Comparison of ENCODE assay signal across 8 cellular contexts in the genomic region with DNA sequence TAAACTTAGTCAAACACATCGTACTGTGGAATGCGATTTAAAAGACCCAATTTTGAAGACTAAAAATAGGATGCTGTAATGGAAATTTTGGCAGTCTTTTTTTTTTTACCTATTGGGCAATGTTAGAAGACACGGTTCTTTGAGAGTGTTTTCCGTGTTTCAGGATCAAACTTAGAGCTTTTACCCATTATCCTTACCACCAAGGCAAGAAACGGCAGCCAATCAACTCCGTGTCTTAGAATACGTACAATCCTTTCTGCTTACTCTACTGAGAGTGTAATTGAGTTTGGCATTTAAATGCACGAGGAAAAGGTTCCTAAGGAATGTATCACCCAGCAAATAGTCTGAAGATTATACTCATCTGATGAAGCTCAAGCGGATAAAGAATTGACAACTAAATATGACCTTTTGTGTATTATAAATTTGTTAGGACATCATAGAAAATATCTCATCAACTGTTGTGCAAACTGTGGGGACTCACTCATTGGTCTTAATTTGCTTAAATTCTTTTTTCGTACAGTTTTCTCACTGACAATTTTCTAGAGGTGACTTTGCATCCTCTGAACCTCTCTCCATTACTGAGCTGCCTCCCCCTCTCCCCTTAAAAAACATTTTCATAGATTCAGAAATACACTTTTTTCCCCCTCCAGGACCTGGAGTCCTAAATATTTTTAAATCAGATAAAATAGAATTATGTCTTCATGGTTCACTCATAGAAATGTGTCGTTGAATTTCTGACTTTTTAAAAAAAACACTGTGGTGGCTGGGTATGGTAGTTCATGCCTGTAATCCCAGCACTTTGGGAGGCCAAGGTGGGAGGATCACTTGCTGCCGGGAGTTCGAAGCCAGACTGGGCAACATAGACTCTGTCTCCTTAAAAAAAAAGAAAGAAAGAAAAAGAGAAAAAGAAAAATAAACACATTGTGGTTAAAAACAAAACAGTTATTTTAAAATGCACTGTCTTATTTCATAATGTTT. TPM values are rescaled to one million over a fixed set of nuclear protein-coding genes. Genes with fewer than 3 reads are reported as not detected.
DNase-seq lines count a peak whose midpoint lies in the region; ATAC-seq and TF ChIP-seq lines count a peak whose summit lies in the region.

No MANE protein-coding gene starts in this region.

- ATAC-seq in effector memory CD8-positive, alpha-beta T cell (replicated peaks): no peak

- peaks cover 24% of the 10 kb centered on the region for H3K36me3 Mint-ChIP-seq in effector memory CD8-positive, alpha-beta T cell (ENCODE audit: insufficient read depth)
- peaks cover 6% of the 10 kb centered on the region for H3K36me3 Mint-ChIP-seq in nephron progenitor cell (ENCODE audit: low read depth)

- DNase-seq in ACHN (peak; percentile 74), SK-MEL-5 (ENCODE audit: low read depth, low spot score) (peak; percentile 61), nephron progenitor cell (no peak), NCI-H128 (lab: John Stamatoyannopoulos, UW; ENCODE audit: unreplicated experiment) (no peak), NCI-H1105 (lab: John Stamatoyannopoulos, UW) (no peak)
- no peak for DNase-seq in effector memory CD8-positive, alpha-beta T cell
- no peak for DNase-seq in stimulated activated CD4-positive, alpha-beta T cell treated with anti-CD3 and anti-CD28 coated beads, Interleukin-1b, Interleukin-23, amount 100 ng/mL, for 48 hours

- H3K9me3 Mint-ChIP-seq in effector memory CD8-positive, alpha-beta T cell: no peaks in the 10 kb centered on the region
- H3K9me3 Mint-ChIP-seq in nephron progenitor cell: no peaks in the 10 kb centered on the region

- peak overlapping the region; percentile 94 to 97 for H3K27ac Mint-ChIP-seq in effector memory CD8-positive, alpha-beta T cell
- H3K27ac Mint-ChIP-seq in nephron progenitor cell: no peak overlapping the region

- peaks cover 29 to 38% of the 10 kb centered on the region in 2 donors for H3K4me1 Mint-ChIP-seq in effector memory CD8-positive, alpha-beta T cell (ENCODE audit: low read depth in 2 of 2)
- H3K4me1 Mint-ChIP-seq in nephron progenitor cell: peaks cover 39% of the 10 kb centered on the region

- peak overlapping the region; percentile 97 to 100 for H3K4me3 Mint-ChIP-seq in effector memory CD8-positive, alpha-beta T cell
- H3K4me3 Mint-ChIP-seq in nephron progenitor cell: peak overlapping the region; percentile 99

- in situ Hi-C loops in ACHN (cut with HindIII; ENCODE audit: low pct_ligation_motif_present, low pct_unique_long_range_greater_than_20kb, low sequenced_read_pairs) (no loop called here), SK-MEL-5 (cut with HindIII; ENCODE audit: low pct_unique_long_range_greater_than_20kb, low sequenced_read_pairs) (no loop called here)

- no peaks in the 10 kb centered on the region for H3K27me3 Mint-ChIP-seq in effector memory CD8-positive, alpha-beta T cell
- no peaks in the 10 kb centered on the region for H3K27me3 Mint-ChIP-seq in nephron progenitor cell (ENCODE audit: low read depth, poor library complexity)

- no peak for TF ChIP-seq CTCF in nephron progenitor cell (IDR thresholded peaks at IDR 0.05)

- H3K4me3 ChIP-seq in GM08714 (ENCODE audit: low read length): peak overlapping the region; percentile 97

RNA-seq across cellular contexts. Expression of a gene that starts 1.3 kb away (rescaled TPM):
- 32.2 and 33.5 TPM in 2 replicates for total RNA-seq in SK-MEL-5 (2014; rRNA removed; shearing (Covaris generic))
- polyA plus RNA-seq in SK-MEL-5 (2015; cell fraction: cytosol; rRNA removed): 21.0 and 28.8 TPM in 2 replicates
- 21.5 and 22.9 TPM in 2 replicates for polyA plus RNA-seq in SK-MEL-5 (2015; cell fraction: nucleus; rRNA removed)

RNA-seq across cellular contexts. Expression of a gene that starts 1.5 kb away (rescaled TPM):
- total RNA-seq in SK-MEL-5 (2014; rRNA removed; shearing (Covaris generic)): 45.3 and 49.3 TPM in 2 replicates
- 40.3 and 40.4 TPM in 2 replicates for polyA plus RNA-seq in SK-MEL-5 (2015; cell fraction: cytosol; rRNA removed)
- 24.4 and 24.5 TPM in 2 replicates for polyA plus RNA-seq in SK-MEL-5 (2015; cell fraction: nucleus; rRNA removed)

Comparison
In these comparisons a context has a peak if more than half of its experiments do, and no peak if none do; other contexts are left out.
1. DNase-seq: peak in ACHN (single experiment) and SK-MEL-5 (single experiment); none in effector memory CD8-positive, alpha-beta T cell (0 of 3), nephron progenitor cell (single experiment), NCI-H128 (single experiment), stimulated activated CD4-positive, alpha-beta T cell treated with anti-CD3 and anti-CD28 coated beads, Interleukin-1b, Interleukin-23, amount 100 ng/mL, for 48 hours (single experiment) and NCI-H1105 (single experiment).